ENCODE assay signal across 26 cellular contexts in the genomic region with DNA sequence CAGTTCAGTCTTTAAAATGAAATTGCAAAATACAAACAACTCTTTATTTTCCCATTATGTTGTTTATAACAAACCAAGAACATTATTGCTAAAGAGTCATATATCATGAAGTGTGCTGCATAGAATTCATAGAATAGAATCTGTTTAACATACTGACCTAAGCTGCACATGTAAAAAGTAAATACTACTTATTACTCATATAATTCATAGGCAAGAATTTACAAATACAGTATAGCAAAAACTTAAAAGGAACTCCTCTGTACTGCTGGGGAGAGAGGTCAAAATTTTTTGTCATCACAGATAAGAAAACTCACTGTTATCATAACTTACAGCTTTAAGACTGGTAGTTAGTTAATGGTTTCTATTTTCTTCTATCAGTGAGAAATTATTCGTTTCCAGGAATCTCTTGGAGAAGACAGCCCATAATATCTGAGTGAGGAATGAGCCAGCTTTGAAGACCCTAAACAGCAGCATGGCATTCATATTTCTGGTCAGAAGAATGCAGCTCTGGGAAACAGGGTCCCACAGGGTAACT.
"Had no signal": no experiment of that assay in that cellular context is flagged by ENCODE, and none has a peak within 500 bp of the region (broad histone marks: within the 10 kb centered on the region; RNA-seq: fewer than 3 reads in every experiment).

No MANE protein-coding gene starts in this region.

- H3K36me3 ChIP-seq: breast epithelium, gastroesophageal sphincter, right atrium auricular region, spleen, suprapubic skin, transverse colon had no signal

- H3K9me3 ChIP-seq: breast epithelium, gastroesophageal sphincter, right atrium auricular region, spleen, suprapubic skin, transverse colon had no signal

- FAIRE-seq: endometrium, keratinocyte had no signal

- H3K27ac Mint-ChIP-seq: activated CD4-positive, alpha-beta T cell treated with anti-CD3 and anti-CD28 coated beads, Interleukin-2, amount 10 ng/mL, durations not matched to agents 24 days and 14 days; activated CD8-positive, alpha-beta T cell treated with anti-CD3 and anti-CD28 coated beads for 36 hours; activated naive CD4-positive, alpha-beta T cell treated with anti-CD3 and anti-CD28 coated beads, Interleukin-2, amount 50 U/mL, for 24 hours; activated naive CD8-positive, alpha-beta T cell treated with anti-CD3 and anti-CD28 coated beads, Interleukin-2, amount 50 U/mL, for 24 hours; activated T-helper 17 cell treated with anti-CD3 and anti-CD28 coated beads, Interleukin-2, amount 50 U/mL, for 72 hours; mesothelial cell of epicardium; naive B cell had no signal

- H3K4me1 ChIP-seq: breast epithelium, parathyroid adenoma, suprapubic skin had no signal

- H3K27me3 ChIP-seq: breast epithelium, gastroesophageal sphincter, right atrium auricular region, spleen, suprapubic skin, transverse colon had no signal

- H3K27me3 Mint-ChIP-seq: activated CD8-positive, alpha-beta T cell treated with anti-CD3 and anti-CD28 coated beads for 36 hours; activated naive CD4-positive, alpha-beta T cell treated with anti-CD3 and anti-CD28 coated beads, Interleukin-2, amount 50 U/mL, for 24 hours; activated naive CD8-positive, alpha-beta T cell treated with anti-CD3 and anti-CD28 coated beads, Interleukin-2, amount 50 U/mL, for 24 hours; activated T-helper 17 cell treated with anti-CD3 and anti-CD28 coated beads, Interleukin-2, amount 50 U/mL, for 72 hours; naive B cell had no signal

- H3K9me3 Mint-ChIP-seq: activated CD8-positive, alpha-beta T cell treated with anti-CD3 and anti-CD28 coated beads for 36 hours; activated naive CD4-positive, alpha-beta T cell treated with anti-CD3 and anti-CD28 coated beads, Interleukin-2, amount 50 U/mL, for 24 hours; activated naive CD8-positive, alpha-beta T cell treated with anti-CD3 and anti-CD28 coated beads, Interleukin-2, amount 50 U/mL, for 24 hours; activated T-cell treated with anti-CD3 and anti-CD28 coated beads, Interleukin-2, amount 50 U/mL, for 4 hours; activated T-helper 17 cell treated with anti-CD3 and anti-CD28 coated beads, Interleukin-2, amount 50 U/mL, for 72 hours; mesothelial cell of epicardium; naive B cell had no signal

- H3K4me3 ChIP-seq: breast epithelium, gastroesophageal sphincter, right atrium auricular region, spleen, suprapubic skin, transverse colon had no signal

- H2AFZ ChIP-seq: parathyroid adenoma had no signal

- H3K79me2 ChIP-seq: parathyroid adenoma had no signal

- H3K27ac ChIP-seq: breast epithelium, epithelial cell of prostate, gastroesophageal sphincter, parathyroid adenoma, spleen, suprapubic skin, transverse colon had no signal

- ATAC-seq: activated CD8-positive, alpha-beta T cell treated with anti-CD3 and anti-CD28 coated beads for 36 hours; activated naive CD8-positive, alpha-beta T cell treated with anti-CD3 and anti-CD28 coated beads, Interleukin-2, amount 50 U/mL, for 24 hours; activated T-cell treated with anti-CD3 and anti-CD28 coated beads, Interleukin-2, amount 50 U/mL, for 4 hours; activated T-helper 17 cell treated with anti-CD3 and anti-CD28 coated beads, Interleukin-2, amount 50 U/mL, for 72 hours; gastroesophageal sphincter; left colon had no signal

- H3K9ac ChIP-seq: parathyroid adenoma had no signal

- DNase-seq: activated CD4-positive, alpha-beta T cell treated with anti-CD3 and anti-CD28 coated beads, Interleukin-2, amount 10 ng/mL, durations not matched to agents 24 days and 14 days; activated CD4-positive, CD25-positive, alpha-beta regulatory T cell treated with anti-CD3 and anti-CD28 coated beads, Interleukin-2, amount 50 U/mL, for 72 hours; activated CD8-positive, alpha-beta T cell treated with anti-CD3 and anti-CD28 coated beads for 36 hours; activated naive CD8-positive, alpha-beta T cell treated with anti-CD3 and anti-CD28 coated beads, Interleukin-2, amount 50 U/mL, for 24 hours; activated T-cell treated with anti-CD3 and anti-CD28 coated beads, Interleukin-2, amount 50 U/mL, for 4 hours; amygdala; central memory CD4-positive, alpha-beta T cell; effector CD8-positive, alpha-beta T cell; hippocampal formation; left colon; naive B cell; nucleus accumbens; spleen; stimulated activated naive CD4-positive, alpha-beta T cell; transverse colon had no signal

- H3K36me3 Mint-ChIP-seq: mesothelial cell of epicardium, naive B cell had no signal

- H3K4me3 Mint-ChIP-seq: activated CD4-positive, alpha-beta T cell treated with anti-CD3 and anti-CD28 coated beads, Interleukin-2, amount 10 ng/mL, durations not matched to agents 24 days and 14 days; activated CD8-positive, alpha-beta T cell treated with anti-CD3 and anti-CD28 coated beads for 36 hours; activated naive CD4-positive, alpha-beta T cell treated with anti-CD3 and anti-CD28 coated beads, Interleukin-2, amount 50 U/mL, for 24 hours; activated naive CD8-positive, alpha-beta T cell treated with anti-CD3 and anti-CD28 coated beads, Interleukin-2, amount 50 U/mL, for 24 hours; activated T-cell treated with anti-CD3 and anti-CD28 coated beads, Interleukin-2, amount 50 U/mL, for 4 hours; activated T-helper 17 cell treated with anti-CD3 and anti-CD28 coated beads, Interleukin-2, amount 50 U/mL, for 72 hours; mesothelial cell of epicardium; naive B cell had no signal
